Comparison of ENCODE assay signal across 1 cellular context in genomic region chr10:72785422-72785818, GRCh38.
TF ChIP-seq lines count a peak whose summit lies in the region.

No MANE protein-coding gene starts in this region.

TF ChIP-seq in GM23338, 12 proteins besides CTCF, POLR2A, EP300 and RAD21 (continued from another document):
- no peak for TF ChIP-seq ZNF462 (CRISPR knock-in tag; IDR thresholded peaks at IDR 0.05)
- TF ChIP-seq ZNF331 (CRISPR knock-in tag; IDR thresholded peaks at IDR 0.05; ENCODE audit: low read depth), result no peak
- no peak for TF ChIP-seq EZH2 (IDR thresholded peaks at IDR 0.05; ENCODE audit: low read depth, unreplicated experiment)
- no peak for TF ChIP-seq CREB1 (CRISPR knock-in tag; IDR thresholded peaks at IDR 0.05; ENCODE audit: low read depth)
- TF ChIP-seq ZNF114 (CRISPR knock-in tag; IDR thresholded peaks at IDR 0.05), result no peak
- no peak for TF ChIP-seq STAT1 (IDR thresholded peaks at IDR 0.05; ENCODE audit: unreplicated experiment)
TF ChIP-seq in GM23338: peak in this region for 0.
